Comparison of ENCODE assay signal across 1 cellular context in genomic region chr1:169586067-169586394, GRCh38.
A peak's percentile ranks its signal among the peaks of the same experiment; 100 is the strongest.
TF ChIP-seq lines count a peak whose summit lies in the region.

No MANE protein-coding gene starts in this region.

TF ChIP-seq in HepG2, 621 proteins besides CTCF, POLR2A, EP300 and RAD21:
- no peak for TF ChIP-seq DBP (CRISPR knock-in tag; IDR thresholded peaks at IDR 0.05; ENCODE audit: not compliant biosample characterization)
- no peak for TF ChIP-seq ZNF12 (CRISPR knock-in tag; IDR thresholded peaks at IDR 0.05)
- TF ChIP-seq ZBTB34 (CRISPR knock-in tag; IDR thresholded peaks at IDR 0.05), result no peak
- TF ChIP-seq GTF2F1 (IDR thresholded peaks at IDR 0.05; ENCODE audit: low read length), result no peak
- TF ChIP-seq ZFP36L1 (CRISPR knock-in tag; IDR thresholded peaks at IDR 0.05), result 0 out of 2 replicates have a peak, but pooled peaks have one; percentile 66
- TF ChIP-seq TOPORS (CRISPR knock-in tag; IDR thresholded peaks at IDR 0.05), result no peak
- TF ChIP-seq ZNF512 (CRISPR knock-in tag; IDR thresholded peaks at IDR 0.05), result no peak
- no peak for TF ChIP-seq POGK (CRISPR knock-in tag; conservative IDR thresholded peaks at IDR 0.05)
- TF ChIP-seq MED13 (CRISPR knock-in tag; IDR thresholded peaks at IDR 0.05), result no peak
- TF ChIP-seq TFAP4 (IDR thresholded peaks at IDR 0.05; ENCODE audit: borderline replicate concordance, low read depth), result no peak
- TF ChIP-seq THAP7 (CRISPR knock-in tag; IDR thresholded peaks at IDR 0.05), result 0 out of 2 replicates have a peak, but pooled peaks have one; percentile 25
- TF ChIP-seq ZSCAN25 (CRISPR knock-in tag; IDR thresholded peaks at IDR 0.05), result no peak
- TF ChIP-seq ZNF468 (CRISPR knock-in tag; IDR thresholded peaks at IDR 0.05), result peak; percentile 65; the same call in 1 of the 2 replicates
- TF ChIP-seq REXO4 (CRISPR knock-in tag; IDR thresholded peaks at IDR 0.05; ENCODE audit: borderline replicate concordance), result no peak
- no peak for TF ChIP-seq GATAD1 (CRISPR knock-in tag; IDR thresholded peaks at IDR 0.05)
- TF ChIP-seq GPBP1L1 (CRISPR knock-in tag; IDR thresholded peaks at IDR 0.05), result no peak
- TF ChIP-seq ZFP1 (CRISPR knock-in tag; IDR thresholded peaks at IDR 0.05), result 0 out of 2 replicates have a peak, but pooled peaks have one; percentile 1
- no peak for TF ChIP-seq CSRNP2 (CRISPR knock-in tag; conservative IDR thresholded peaks at IDR 0.05; ENCODE audit: low read depth)
- no peak for TF ChIP-seq ZNF556 (CRISPR knock-in tag; IDR thresholded peaks at IDR 0.05; ENCODE audit: borderline replicate concordance)
- no peak for TF ChIP-seq ZNF616 (CRISPR knock-in tag; IDR thresholded peaks at IDR 0.05; ENCODE audit: low read depth)
- no peak for TF ChIP-seq ZBTB38 (CRISPR knock-in tag; IDR thresholded peaks at IDR 0.05)
- 0 out of 2 replicates have a peak, but pooled peaks have one; percentile 19 for TF ChIP-seq KDM5A (IDR thresholded peaks at IDR 0.05; ENCODE audit: borderline replicate concordance, low read length)
- no peak for TF ChIP-seq KDM4B (CRISPR knock-in tag; IDR thresholded peaks at IDR 0.05)
- no peak for TF ChIP-seq HMG20B (CRISPR knock-in tag; conservative IDR thresholded peaks at IDR 0.05)
- TF ChIP-seq KLF9 (CRISPR knock-in tag; IDR thresholded peaks at IDR 0.05; ENCODE audit: low read depth), result no peak
- TF ChIP-seq KLF16 (CRISPR knock-in tag; IDR thresholded peaks at IDR 0.05), result no peak
- no peak for TF ChIP-seq ZNF317 (CRISPR knock-in tag; IDR thresholded peaks at IDR 0.05)
TF ChIP-seq in HepG2: peak in this region for 5.
